In the genomic region with DNA sequence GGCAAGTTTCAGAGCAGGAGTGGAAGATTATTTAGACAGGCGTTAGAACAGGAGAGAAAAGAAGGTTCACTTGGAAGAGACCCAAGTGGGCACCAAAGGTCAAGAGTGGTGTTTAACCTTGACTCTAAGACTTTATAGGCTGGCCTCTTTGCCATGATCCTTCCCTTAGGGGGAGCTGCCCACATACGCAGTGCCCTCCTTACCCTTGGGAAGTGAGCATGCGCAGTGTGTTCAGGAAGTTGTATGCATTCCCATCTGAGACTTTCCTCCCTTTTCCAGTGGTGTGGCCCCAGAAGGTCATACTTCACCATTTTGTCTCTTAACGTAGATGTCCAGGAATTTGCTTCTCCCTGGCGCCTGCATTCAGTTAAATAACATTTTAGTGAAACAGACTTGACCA, we compare ENCODE assay signal across 2 cellular contexts.
TF ChIP-seq lines count a peak whose summit lies in the region.

No MANE protein-coding gene starts in this region.

TF ChIP-seq in H1, 55 proteins besides CTCF, POLR2A, EP300 and RAD21:
- no peak for TF ChIP-seq KDM1A (IDR thresholded peaks at IDR 0.05; ENCODE audit: borderline replicate concordance, low read length)
- TF ChIP-seq SP2 (IDR thresholded peaks at IDR 0.05; ENCODE audit: low read length) = no peak
- no peak for TF ChIP-seq SAP30 (IDR thresholded peaks at IDR 0.05; ENCODE audit: insufficient read depth, insufficient replicate concordance, low read length)
- TF ChIP-seq, protein P1, sequence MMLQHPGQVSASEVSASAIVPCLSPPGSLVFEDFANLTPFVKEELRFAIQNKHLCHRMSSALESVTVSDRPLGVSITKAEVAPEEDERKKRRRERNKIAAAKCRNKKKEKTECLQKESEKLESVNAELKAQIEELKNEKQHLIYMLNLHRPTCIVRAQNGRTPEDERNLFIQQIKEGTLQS (IDR thresholded peaks at IDR 0.05; ENCODE audit: insufficient read depth, low read depth, low read length) = no peak
- TF ChIP-seq EZH2 (IDR thresholded peaks at IDR 0.05; ENCODE audit: low read depth, low read length, severe bottlenecking) = no peak
- no peak for TF ChIP-seq RBBP5 (IDR thresholded peaks at IDR 0.05; ENCODE audit: borderline replicate concordance, low read depth, low read length)
- no peak for TF ChIP-seq CEBPB (IDR thresholded peaks at IDR 0.05; ENCODE audit: low read depth, low read length)
- TF ChIP-seq TAF7 (optimal IDR thresholded peaks at IDR 0.05; ENCODE audit: borderline replicate concordance, low read depth, low read length) = no peak
- TF ChIP-seq SP4 (IDR thresholded peaks at IDR 0.05; ENCODE audit: low read length) = no peak
- no peak for TF ChIP-seq RXRA (IDR thresholded peaks at IDR 0.05; ENCODE audit: insufficient read depth, low read depth, low read length)
- TF ChIP-seq SIRT6 (IDR thresholded peaks at IDR 0.05; ENCODE audit: low read length) = no peak
- TF ChIP-seq TBP (IDR thresholded peaks at IDR 0.05; ENCODE audit: low read depth, low read length) = no peak
- TF ChIP-seq HDAC6 (IDR thresholded peaks at IDR 0.05; ENCODE audit: low read depth, low read length) = no peak
- TF ChIP-seq CTBP2 (IDR thresholded peaks at IDR 0.05; ENCODE audit: borderline replicate concordance, insufficient read depth, insufficient read length, low read length) = no peak
- TF ChIP-seq JUND (IDR thresholded peaks at IDR 0.05; ENCODE audit: low read length) = no peak

TF ChIP-seq in HEK293T, 16 proteins besides CTCF, POLR2A, EP300 and RAD21:
- TF ChIP-seq L3MBTL2 (conservative IDR thresholded peaks at IDR 0.05) (no peak), FOXA1 (IDR thresholded peaks at IDR 0.05) (no peak), NFRKB (IDR thresholded peaks at IDR 0.05) (no peak), BHLHE40 (IDR thresholded peaks at IDR 0.05; ENCODE audit: borderline replicate concordance) (no peak), FOXK2 (IDR thresholded peaks at IDR 0.05) (no peak), LEF1 (IDR thresholded peaks at IDR 0.05; ENCODE audit: borderline replicate concordance) (no peak), SP1 (IDR thresholded peaks at IDR 0.05) (no peak), HDGF (IDR thresholded peaks at IDR 0.05; ENCODE audit: borderline replicate concordance) (no peak), ELF4 (IDR thresholded peaks at IDR 0.05) (no peak), ARNT (IDR thresholded peaks at IDR 0.05) (no peak), TARDBP (IDR thresholded peaks at IDR 0.05) (no peak)
- TF ChIP-seq, protein P2, sequence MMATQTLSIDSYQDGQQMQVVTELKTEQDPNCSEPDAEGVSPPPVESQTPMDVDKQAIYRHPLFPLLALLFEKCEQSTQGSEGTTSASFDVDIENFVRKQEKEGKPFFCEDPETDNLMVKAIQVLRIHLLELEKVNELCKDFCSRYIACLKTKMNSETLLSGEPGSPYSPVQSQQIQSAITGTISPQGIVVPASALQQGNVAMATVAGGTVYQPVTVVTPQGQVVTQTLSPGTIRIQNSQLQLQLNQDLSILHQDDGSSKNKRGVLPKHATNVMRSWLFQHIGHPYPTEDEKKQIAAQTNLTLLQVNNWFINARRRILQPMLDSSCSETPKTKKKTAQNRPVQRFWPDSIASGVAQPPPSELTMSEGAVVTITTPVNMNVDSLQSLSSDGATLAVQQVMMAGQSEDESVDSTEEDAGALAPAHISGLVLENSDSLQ (IDR thresholded peaks at IDR 0.05) = no peak
